Comparison of ENCODE assay signal across 8 cellular contexts in genomic region chr3:10025205-10026083, GRCh38. TPM values are rescaled to one million over a fixed set of nuclear protein-coding genes. Genes with fewer than 3 reads are reported as not detected.
DNase-seq lines count a peak whose midpoint lies in the region; ATAC-seq, FAIRE-seq and TF ChIP-seq lines count a peak whose summit lies in the region.

No MANE protein-coding gene starts in this region.

- H3K79me2 ChIP-seq in DOHH2 (ENCODE audit: control insufficient read depth, low read length) (peaks cover 58% of the 10 kb centered on the region), PC-3 (ENCODE audit: low read length) (peaks cover 52% of the 10 kb centered on the region)

- H4K20me1 ChIP-seq in DOHH2 (ENCODE audit: control insufficient read depth, insufficient read depth, low read depth, low read length) (no peaks in the 10 kb centered on the region), PC-3 (ENCODE audit: low read length) (no peaks in the 10 kb centered on the region)

- H3F3A ChIP-seq in DOHH2 (ENCODE audit: control insufficient read depth, insufficient read depth) (no peaks in the 10 kb centered on the region), PC-3 (ENCODE audit: low read length, unreplicated experiment) (peaks cover 7% of the 10 kb centered on the region)

- intact Hi-C loops in PC-3 (cut with micrococcal nuclease), result loop anchor here (5.0 to 10.0 kb wide), 2 partner anchors 78 to 181 kb away; partner anchors contain the start of gene RPUSD3
- intact Hi-C loops in pancreas (cut with DNase I), result no loop called here

- CTCF ChIA-PET in PC-3 (lab: Charles Lee), result no interaction called here

- no peak for FAIRE-seq in pancreas (lab: Jason Lieb, UNC)

- peak overlapping the region; percentile 88 for H2AFZ ChIP-seq in PC-3 (ENCODE audit: low read length)

- DNase-seq in PC-3 (no peak), pancreas (no peak), A172 (ENCODE audit: low spot score) (no peak), DMS114 treated with DMSO at 0.1 percent for 48 hours (lab: John Stamatoyannopoulos, UW; ENCODE audit: unreplicated experiment) (no peak), NCI-H2081 (lab: John Stamatoyannopoulos, UW) (no peak), DMS79 (lab: John Stamatoyannopoulos, UW) (no peak)

- H3K4me2 ChIP-seq in DOHH2 (ENCODE audit: low read length) (peak overlapping the region; percentile 64), PC-3 (ENCODE audit: low read length) (peak overlapping the region; percentile 86)

- H3K4me1 ChIP-seq in DOHH2 (ENCODE audit: control insufficient read depth, low read length) (peaks cover 17% of the 10 kb centered on the region), PC-3 (ENCODE audit: insufficient read depth, low read length) (peaks cover 27% of the 10 kb centered on the region), pancreas (peaks cover 9 to 19% (median 14%) of the 10 kb centered on the region in 3 donors)

- POLR2A ChIA-PET in PC-3 (lab: Charles Lee; ENCODE audit: unreplicated experiment), result interaction anchor here (0.5 kb wide), 2 partner anchors 13 to 104 kb away, joined by 3 to 4 read pairs; no protein-coding TSS in a partner anchor

- H3K9ac ChIP-seq in PC-3 (ENCODE audit: low read length), result peak overlapping the region; percentile 96

- H3K9me2 ChIP-seq in DOHH2 (replicated peaks; ENCODE audit: control insufficient read depth, low read length) (no peaks in the 10 kb centered on the region), PC-3 (replicated peaks; ENCODE audit: low read length) (no peaks in the 10 kb centered on the region)

- H3K9me3 ChIP-seq in DOHH2 (ENCODE audit: control insufficient read depth, insufficient read depth, low read length), result no peaks in the 10 kb centered on the region
- no peaks in the 10 kb centered on the region for H3K9me3 ChIP-seq in PC-3 (ENCODE audit: low read length)
- no peaks in the 10 kb centered on the region for H3K9me3 ChIP-seq in pancreas

- TF ChIP-seq CTCF in DOHH2 (IDR thresholded peaks at IDR 0.05; ENCODE audit: low read depth, low read length, poor library complexity, severe bottlenecking) (no peak), PC-3 (conservative IDR thresholded peaks at IDR 0.05; ENCODE audit: low read depth, low read length) (no peak), pancreas (IDR thresholded peaks at IDR 0.05) (no peak)

- TSS peak; percentile 63 for BruUV-seq in PC-3 (replicated peaks; lab: Mats Ljungman, UMichigan)

- H3K27ac ChIP-seq in DOHH2 (ENCODE audit: low read depth, low read length) (no peak overlapping the region), PC-3 (ENCODE audit: low read length) (no peak overlapping the region), pancreas (peak overlapping the region in 3 of 4 donors; percentile 22 to 59 (median 56))

- WGBS in pancreas, 2 donors, result 16 to 19% methylated on average over 19 of the region's 19 CpGs

- no peak; the same call in 1 of the 2 replicates for ATAC-seq in PC-3
- peak; percentile 29 for ATAC-seq in esophagus mucosa
- peak; percentile 25 to 60 (median 40) for ATAC-seq in pancreas

- no peaks in the 10 kb centered on the region for H3K27me3 ChIP-seq in DOHH2 (ENCODE audit: control insufficient read depth, low read length)
- no peaks in the 10 kb centered on the region for H3K27me3 ChIP-seq in PC-3 (ENCODE audit: low read length)
- H3K27me3 ChIP-seq in pancreas, result no peaks in the 10 kb centered on the region

- peaks cover 44% of the 10 kb centered on the region for H3K36me3 ChIP-seq in DOHH2 (ENCODE audit: control insufficient read depth, low read length)
- peaks cover 22% of the 10 kb centered on the region; the same call in 1 of the 2 replicates for H3K36me3 ChIP-seq in PC-3 (ENCODE audit: low read depth, low read length)
- peaks cover 0 to 6% (median 0%) of the 10 kb centered on the region in 3 donors for H3K36me3 ChIP-seq in pancreas

- peak overlapping the region; percentile 96 for H3K4me3 ChIP-seq in DOHH2 (ENCODE audit: low read length)
- peak overlapping the region; percentile 94 for H3K4me3 ChIP-seq in PC-3 (ENCODE audit: low read length)
- H3K4me3 ChIP-seq in pancreas, result peak overlapping the region; percentile 62 to 98 (median 90)

RNA-seq across cellular contexts. Expression of gene FANCD2, which starts 0.8 kb away (rescaled TPM):
- total RNA-seq in PC-3 (2014; rRNA removed) (58.7 and 67.9 TPM in 2 replicates), esophagus mucosa (12.5 TPM), pancreas (1 to 10 TPM; 1.7 to 3.7 (median 2.0) TPM)
- polyA plus RNA-seq in pancreas, result 1 to 10 TPM; 2.1 to 2.6 TPM
- total RNA-seq in A172 (2014; rRNA removed; shearing (Covaris generic)), result 36.1 and 41.3 TPM in 2 replicates

RNA-seq across cellular contexts. Expression of gene EMC3, which starts 38.8 kb away (rescaled TPM):
- total RNA-seq in PC-3 (2014; rRNA removed), result 55.8 and 77.1 TPM in 2 replicates
- 54.8 TPM for total RNA-seq in esophagus mucosa
- 10 to 100 TPM; 25.8 to 32.1 (median 29.6) TPM for total RNA-seq in pancreas
- 10 to 100 TPM in 1 of 2 donors, 1 to 10 TPM in 1; 9.8 to 35.2 TPM for polyA plus RNA-seq in pancreas
- 108 and 130 TPM in 2 replicates for total RNA-seq in A172 (2014; rRNA removed; shearing (Covaris generic))

Comparison
In these comparisons a context has a peak if more than half of its experiments do, and no peak if none do; other contexts are left out.
1. H3K27ac ChIP-seq: peak in pancreas (3 of 4); none in DOHH2 (single experiment) and PC-3 (single experiment).
2. Peak in every context shown above with its lines, with median percentiles within 50 percentile points of each other: H3K4me3 ChIP-seq.